ENCODE assay signal across 9 cellular contexts in genomic region chrX:154429708-154430107, GRCh38. TPM values are rescaled to one million over a fixed set of nuclear protein-coding genes. Genes with fewer than 3 reads are reported as not detected.
DNase-seq lines count a peak whose midpoint lies in the region; ATAC-seq and TF ChIP-seq lines count a peak whose summit lies in the region.
"Had no signal": no experiment of that assay in that cellular context is flagged by ENCODE, and none has a peak within 500 bp of the region (broad histone marks: within the 10 kb centered on the region; RNA-seq: fewer than 3 reads in every experiment).

No MANE protein-coding gene starts in this region.

- ATAC-seq in lung (ENCODE audit: insufficient read depth, low FRiP score) = no peak
- no peak for ATAC-seq in upper lobe of left lung (ENCODE audit: low FRiP score in 2 of 2)

- H3K36me3 Mint-ChIP-seq in activated naive CD8-positive, alpha-beta T cell treated with anti-CD3 and anti-CD28 coated beads for 36 hours = no peaks in the 10 kb centered on the region

- H3K9me3 ChIP-seq in cardiac muscle cell (ENCODE audit: low read depth) (no peaks in the 10 kb centered on the region), right atrium auricular region (no peaks in the 10 kb centered on the region), lung (ENCODE audit: control insufficient read depth in 2 of 2, insufficient read depth in 1 of 2, low read length in 1 of 2) (peaks cover 0 to 8% of the 10 kb centered on the region in 2 donors), upper lobe of left lung (peaks cover 0 to 15% (median 0%) of the 10 kb centered on the region in 4 donors)

- H3K9me3 Mint-ChIP-seq in activated naive CD8-positive, alpha-beta T cell treated with anti-CD3 and anti-CD28 coated beads for 36 hours = no peaks in the 10 kb centered on the region

- H3K4me1 ChIP-seq in cardiac muscle cell (ENCODE audit: low read depth) (no peaks in the 10 kb centered on the region), right atrium auricular region (peaks cover 0 to 19% of the 10 kb centered on the region in 2 donors), lung (ENCODE audit: control insufficient read depth in 2 of 2, insufficient read depth in 2 of 2, low read length in 2 of 2) (peaks cover 0 to 5% of the 10 kb centered on the region in 2 donors), upper lobe of left lung (peaks cover 8 to 21% (median 11%) of the 10 kb centered on the region in 4 donors)

- TF ChIP-seq EP300 in upper lobe of left lung (IDR thresholded peaks at IDR 0.05) = no peak

- no peaks in the 10 kb centered on the region for H3K36me3 ChIP-seq in cardiac muscle cell
- peaks cover 5% of the 10 kb centered on the region for H3K36me3 ChIP-seq in right atrium auricular region
- H3K36me3 ChIP-seq in lung (ENCODE audit: control insufficient read depth in 2 of 2, insufficient read depth in 2 of 2, low read length in 2 of 2) = peaks cover 0 to 11% of the 10 kb centered on the region in 2 donors
- peaks cover 0 to 32% (median 15%) of the 10 kb centered on the region in 4 donors for H3K36me3 ChIP-seq in upper lobe of left lung

- no peak for TF ChIP-seq POLR2A in upper lobe of left lung (IDR thresholded peaks at IDR 0.05)

- H3K27me3 ChIP-seq in cardiac muscle cell (no peaks in the 10 kb centered on the region), right atrium auricular region (no peaks in the 10 kb centered on the region), lung (ENCODE audit: control insufficient read depth, insufficient read depth) (no peaks in the 10 kb centered on the region), upper lobe of left lung (no peaks in the 10 kb centered on the region)

- H3K4me3 ChIP-seq in cardiac muscle cell = peak overlapping the region; percentile 66
- H3K4me3 ChIP-seq in right atrium auricular region = peak overlapping the region in 1 of 2 donors; percentile 74
- peak overlapping the region; percentile 66 for H3K4me3 ChIP-seq in lung
- H3K4me3 ChIP-seq in upper lobe of left lung = peak overlapping the region in 3 of 4 donors; percentile 75 to 92 (median 76)

- H3K27ac Mint-ChIP-seq in activated naive CD8-positive, alpha-beta T cell treated with anti-CD3 and anti-CD28 coated beads for 36 hours = peak overlapping the region; percentile 39

- H3K4me1 Mint-ChIP-seq in activated naive CD8-positive, alpha-beta T cell treated with anti-CD3 and anti-CD28 coated beads for 36 hours = peaks cover 13% of the 10 kb centered on the region

- 78 to 82% methylated on average over 2 of the region's 2 CpGs for WGBS in lung, 2 donors
- WGBS in upper lobe of left lung, 2 donors = 76% methylated on average over 2 of the region's 2 CpGs; no CpG with 5 or more reads in 1 of the 2 donors

- no peaks in the 10 kb centered on the region for H3K27me3 Mint-ChIP-seq in activated naive CD8-positive, alpha-beta T cell treated with anti-CD3 and anti-CD28 coated beads for 36 hours

- no peak for DNase-seq in cardiac muscle cell (ENCODE audit: low read depth in 1 of 2, low spot score in 1 of 2)
- no peak for DNase-seq in right atrium auricular region (ENCODE audit: low spot score)
- DNase-seq in activated naive CD8-positive, alpha-beta T cell treated with anti-CD3 and anti-CD28 coated beads for 36 hours = no peak
- DNase-seq in lung (ENCODE audit: low spot score) = no peak
- DNase-seq in upper lobe of left lung = no peak
- DNase-seq in D341Med (ENCODE audit: low spot score) = no peak
- no peak for DNase-seq in germinal center (ENCODE audit: low spot score)
- no peak for DNase-seq in NCI-H2029 treated with DMSO at 0.1 percent for 48 hours (lab: John Stamatoyannopoulos, UW)
- DNase-seq: posterior cingulate gyrus had no signal

- TF ChIP-seq CTCF in cardiac muscle cell (IDR thresholded peaks at IDR 0.05; ENCODE audit: low read depth, low read length) (no peak), right atrium auricular region (IDR thresholded peaks at IDR 0.05) (no peak), lung (IDR thresholded peaks at IDR 0.05; ENCODE audit: control extremely low read depth, extremely low read depth) (no peak), upper lobe of left lung (IDR thresholded peaks at IDR 0.05) (no peak)

- H3K4me3 Mint-ChIP-seq in activated naive CD8-positive, alpha-beta T cell treated with anti-CD3 and anti-CD28 coated beads for 36 hours = peak overlapping the region; percentile 79

- H3K27ac ChIP-seq in cardiac muscle cell (no peak overlapping the region), right atrium auricular region (no peak overlapping the region), lung (ENCODE audit: low read depth in 1 of 2, low read length in 1 of 2) (peak overlapping the region in 1 of 2 donors; percentile 13), upper lobe of left lung (peak overlapping the region in 3 of 4 donors; percentile 82 to 96 (median 88))

RNA-seq across cellular contexts. Expression of gene ATP6AP1, which starts 1.2 kb away (rescaled TPM):
- 52.4 and 71.8 TPM in 2 replicates for total RNA-seq in cardiac muscle cell
- polyA plus RNA-seq in cardiac muscle cell = 132 and 155 TPM in 2 replicates
- 10 to 100 TPM; 50.3 to 77.7 TPM for total RNA-seq in right atrium auricular region
- total RNA-seq in activated naive CD8-positive, alpha-beta T cell treated with anti-CD3 and anti-CD28 coated beads for 36 hours = 10 to 100 TPM; 25.1 to 25.3 TPM
- total RNA-seq in lung = 100 to 1,000 TPM in 1 of 2 donors, 10 to 100 TPM in 1; 73.7 to 142 TPM
- polyA plus RNA-seq in lung = 100 to 1,000 TPM in 1 of 2 donors, 10 to 100 TPM in 1; 84.1 to 220 TPM
- 100 to 1,000 TPM in 4 of 6 donors, 10 to 100 TPM in 2; 70.3 to 183 (median 108) TPM for total RNA-seq in upper lobe of left lung

RNA-seq across cellular contexts. Expression of gene GDI1, which starts 7.2 kb away (rescaled TPM):
- total RNA-seq in cardiac muscle cell = 159 and 190 TPM in 2 replicates
- polyA plus RNA-seq in cardiac muscle cell = 131 and 144 TPM in 2 replicates
- 100 to 1,000 TPM in 1 of 2 donors, 10 to 100 TPM in 1; 73.8 to 116 TPM for total RNA-seq in right atrium auricular region
- total RNA-seq in activated naive CD8-positive, alpha-beta T cell treated with anti-CD3 and anti-CD28 coated beads for 36 hours = 10 to 100 TPM; 66.3 to 68.4 TPM
- 100 to 1,000 TPM in 1 of 2 donors, 10 to 100 TPM in 1; 64.0 to 116 TPM for total RNA-seq in lung
- polyA plus RNA-seq in lung = 100 to 1,000 TPM; 116 to 130 TPM
- 100 to 1,000 TPM in 2 of 6 donors, 10 to 100 TPM in 4; 81.2 to 237 (median 96.0) TPM for total RNA-seq in upper lobe of left lung

RNA-seq across cellular contexts. Expression of gene FAM50A, which starts 14.2 kb away (rescaled TPM):
- 81.8 and 86.1 TPM in 2 replicates for total RNA-seq in cardiac muscle cell
- polyA plus RNA-seq in cardiac muscle cell = 133 and 147 TPM in 2 replicates
- 10 to 100 TPM; 24.3 to 41.7 TPM for total RNA-seq in right atrium auricular region
- total RNA-seq in activated naive CD8-positive, alpha-beta T cell treated with anti-CD3 and anti-CD28 coated beads for 36 hours = 10 to 100 TPM; 45.3 to 46.4 TPM
- total RNA-seq in lung = 10 to 100 TPM; 23.4 to 74.4 TPM
- polyA plus RNA-seq in lung = 100 to 1,000 TPM; 106 to 202 TPM
- 100 to 1,000 TPM in 1 of 6 donors, 10 to 100 TPM in 5; 59.0 to 144 (median 72.7) TPM for total RNA-seq in upper lobe of left lung

RNA-seq across cellular contexts. Expression of gene TAFAZZIN, which starts 18.4 kb away (rescaled TPM):
- total RNA-seq in cardiac muscle cell (37.4 and 52.1 TPM in 2 replicates), right atrium auricular region (10 to 100 TPM; 24.8 to 28.9 TPM), lung (10 to 100 TPM; 28.4 to 48.9 TPM), upper lobe of left lung (100 to 1,000 TPM in 2 of 6 donors, 10 to 100 TPM in 4; 39.1 to 228 (median 49.9) TPM)
- polyA plus RNA-seq in cardiac muscle cell (59.7 and 65.0 TPM in 2 replicates), lung (10 to 100 TPM; 39.7 to 61.2 TPM)
- 10 to 100 TPM; 35.1 to 35.8 TPM for total RNA-seq in activated naive CD8-positive, alpha-beta T cell treated with anti-CD3 and anti-CD28 coated beads for 36 hours

RNA-seq across cellular contexts. Expression of gene DNASE1L1, which starts 20.7 kb away (rescaled TPM):
- 34.3 and 40.4 TPM in 2 replicates for total RNA-seq in cardiac muscle cell
- 24.8 and 26.1 TPM in 2 replicates for polyA plus RNA-seq in cardiac muscle cell
- 10 to 100 TPM; 74.4 to 84.0 TPM for total RNA-seq in right atrium auricular region
- 10 to 100 TPM; 12.4 to 12.7 TPM for total RNA-seq in activated naive CD8-positive, alpha-beta T cell treated with anti-CD3 and anti-CD28 coated beads for 36 hours
- total RNA-seq in lung = 10 to 100 TPM; 12.5 to 41.0 TPM
- 10 to 100 TPM; 28.2 to 52.3 TPM for polyA plus RNA-seq in lung
- total RNA-seq in upper lobe of left lung = 10 to 100 TPM; 18.9 to 55.5 (median 48.2) TPM

Comparison
In these comparisons a context has a peak if more than half of its experiments do, and no peak if none do; other contexts are left out.
1. H3K27ac ChIP-seq: peak in upper lobe of left lung (3 of 4); none in cardiac muscle cell (single experiment) and right atrium auricular region (0 of 2).